In genomic region chr5:24289582-24289981, GRCh38 we compare ENCODE assay signal across 25 cellular contexts.
"Had no signal": no experiment of that assay in that cellular context is flagged by ENCODE, and none has a peak within 500 bp of the region (broad histone marks: within the 10 kb centered on the region; RNA-seq: fewer than 3 reads in every experiment).

No MANE protein-coding gene starts in this region.

- FAIRE-seq: colon, endometrium, keratinocyte had no signal

- ATAC-seq: effector memory CD8-positive, alpha-beta T cell; esophagus mucosa; gastroesophageal sphincter; heart left ventricle; left cardiac atrium; left lung; left ventricle myocardium superior; lower lobe of right lung; mucosa of descending colon had no signal

- H3K4me2 ChIP-seq: hepatocyte had no signal

- H3K36me3 ChIP-seq: esophagus squamous epithelium, gastroesophageal sphincter, heart left ventricle, left lung, lower lobe of right lung had no signal

- H3K4me3 ChIP-seq: esophagus squamous epithelium, gastroesophageal sphincter, heart left ventricle, hepatocyte, left lung, lower lobe of right lung, mucosa of descending colon had no signal

- H3K4me1 ChIP-seq: esophagus squamous epithelium, gastroesophageal sphincter, heart left ventricle, left lung, lower lobe of right lung had no signal

- H3K9me3 ChIP-seq: esophagus squamous epithelium, gastroesophageal sphincter, left lung, lower lobe of right lung, mucosa of descending colon had no signal

- H3K27me3 ChIP-seq: esophagus squamous epithelium, gastroesophageal sphincter, heart left ventricle, hepatocyte, left lung had no signal

- H3K27ac ChIP-seq: epithelial cell of prostate, esophagus squamous epithelium, gastroesophageal sphincter, heart left ventricle, hepatocyte, left lung, lower lobe of right lung had no signal

- DNase-seq: cortex of kidney; effector CD8-positive, alpha-beta T cell; effector memory CD8-positive, alpha-beta T cell; endodermal cell; erythroblast; esophagus squamous epithelium; foreskin fibroblast; foreskin melanocyte; heart left ventricle; hypothalamus; immature natural killer cell; left cardiac atrium; left lung; left ventricle myocardium superior; lower lobe of right lung; mesenchymal stem cell; mucosa of descending colon; naive B cell had no signal
